In the genomic region with DNA sequence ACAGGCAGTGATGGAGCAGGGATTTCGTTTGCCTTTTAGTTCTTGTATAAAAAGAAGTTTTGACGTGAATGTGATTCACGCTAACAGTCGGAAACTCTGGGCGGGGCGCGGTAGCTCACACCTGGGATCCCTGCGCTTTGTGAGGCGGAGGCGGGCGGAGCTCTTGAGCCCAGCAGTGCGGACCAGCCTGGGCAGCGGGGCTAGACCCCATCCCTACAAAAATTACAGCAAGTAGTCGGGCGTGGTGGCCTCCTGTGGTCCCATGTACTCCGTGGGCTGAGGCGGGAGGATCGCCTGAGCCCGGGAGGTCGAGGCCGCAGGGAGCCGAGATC, we compare ENCODE assay signal across 8 cellular contexts.
DNase-seq lines count a peak whose midpoint lies in the region; ATAC-seq and TF ChIP-seq lines count a peak whose summit lies in the region.
"Not testable (repeated sequence)": the region's sequence is repeated elsewhere in the genome, so short reads cannot be mapped to it uniquely, and the experiment has no call there.

No MANE protein-coding gene starts in this region.

- ATAC-seq in CD8-positive, alpha-beta T cell: peak; percentile 61
- ATAC-seq in GM19025 (IDR thresholded peaks at IDR 0.05; ENCODE audit: low read depth, unreplicated experiment) (peak; percentile 36), GM21423 (IDR thresholded peaks at IDR 0.05; ENCODE audit: unreplicated experiment) (peak; percentile 17), HG02759 (IDR thresholded peaks at IDR 0.05; ENCODE audit: unreplicated experiment) (peak; percentile 25), HG03280 (IDR thresholded peaks at IDR 0.05; ENCODE audit: unreplicated experiment) (peak; percentile 32), activated B cell treated with CpG ODN at 0.5 μM for 24 hours (ENCODE audit: low read depth) (peak; percentile 53), Right ventricle myocardium superior (ENCODE audit: poor library complexity) (peak; percentile 41)
- peak; percentile 36 for ATAC-seq in stimulated activated effector memory CD8-positive, alpha-beta T cell treated with anti-CD3 and anti-CD28 coated beads, Interleukin-12 subunit alpha, Interleukin-12 subunit beta, amount 100 ng/mL, for 72 hours

- CTCF ChIA-PET in CD8-positive, alpha-beta T cell (lab: Charles Lee); activated B cell treated with CpG ODN at 0.5 μM for 24 hours (lab: Charles Lee): not testable (repeated sequence)

- not testable (repeated sequence) for H3K27me3 ChIP-seq in CD8-positive, alpha-beta T cell (ENCODE audit: insufficient read depth, low read length)

- intact Hi-C loops in CD8-positive, alpha-beta T cell (cut with DNase I, micrococcal nuclease); activated B cell treated with CpG ODN at 0.5 μM for 24 hours (cut with micrococcal nuclease); Right ventricle myocardium superior (cut with DNase I): not testable (repeated sequence)

- H3K4me1 Mint-ChIP-seq in CD8-positive, alpha-beta T cell (ENCODE audit: low read depth): peaks cover 13% of the 10 kb centered on the region
- not testable (repeated sequence) for H3K4me1 Mint-ChIP-seq in activated B cell treated with CpG ODN at 0.5 μM for 24 hours
- peaks cover 20% of the 10 kb centered on the region for H3K4me1 Mint-ChIP-seq in stimulated activated effector memory CD8-positive, alpha-beta T cell treated with anti-CD3 and anti-CD28 coated beads, Interleukin-12 subunit alpha, Interleukin-12 subunit beta, amount 100 ng/mL, for 72 hours

- not testable (repeated sequence) for H3K27ac Mint-ChIP-seq in CD8-positive, alpha-beta T cell; activated B cell treated with CpG ODN at 0.5 μM for 24 hours; stimulated activated effector memory CD8-positive, alpha-beta T cell treated with anti-CD3 and anti-CD28 coated beads, Interleukin-12 subunit alpha, Interleukin-12 subunit beta, amount 100 ng/mL, for 72 hours

- not testable (repeated sequence) for H3K4me1 ChIP-seq in CD8-positive, alpha-beta T cell (ENCODE audit: insufficient read depth, low read length)

- H3K4me3 Mint-ChIP-seq in CD8-positive, alpha-beta T cell; activated B cell treated with CpG ODN at 0.5 μM for 24 hours: not testable (repeated sequence)
- peak overlapping the region; percentile 65 for H3K4me3 Mint-ChIP-seq in stimulated activated effector memory CD8-positive, alpha-beta T cell treated with anti-CD3 and anti-CD28 coated beads, Interleukin-12 subunit alpha, Interleukin-12 subunit beta, amount 100 ng/mL, for 72 hours

- not testable (repeated sequence) for DNase-seq in CD8-positive, alpha-beta T cell; activated B cell treated with CpG ODN at 0.5 μM for 24 hours; Right ventricle myocardium superior; stimulated activated effector memory CD8-positive, alpha-beta T cell treated with anti-CD3 and anti-CD28 coated beads, Interleukin-12 subunit alpha, Interleukin-12 subunit beta, amount 100 ng/mL, for 72 hours (ENCODE audit: low spot score in 2 of 2)

- not testable (repeated sequence) for H3K36me3 ChIP-seq in CD8-positive, alpha-beta T cell (ENCODE audit: insufficient read depth, low read length)

- not testable (repeated sequence) for H3K27me3 Mint-ChIP-seq in CD8-positive, alpha-beta T cell (ENCODE audit: low read depth); activated B cell treated with CpG ODN at 0.5 μM for 24 hours

- not testable (repeated sequence) for H3K9me3 ChIP-seq in CD8-positive, alpha-beta T cell (ENCODE audit: low read length)

- not testable (repeated sequence) for H3K4me3 ChIP-seq in CD8-positive, alpha-beta T cell (ENCODE audit: low read depth, low read length)

- POLR2A ChIA-PET in CD8-positive, alpha-beta T cell (lab: Charles Lee): not testable (repeated sequence)
- POLR2A ChIA-PET in activated B cell treated with CpG ODN at 0.5 μM for 24 hours (lab: Charles Lee): interaction anchor here (0.6 kb wide), 1 partner anchor 73 kb away, joined by 3 read pairs; no protein-coding TSS in a partner anchor

- TF ChIP-seq CTCF in CD8-positive, alpha-beta T cell (IDR thresholded peaks at IDR 0.05); activated B cell treated with CpG ODN at 0.5 μM for 24 hours (IDR thresholded peaks at IDR 0.05): not testable (repeated sequence)

- not testable (repeated sequence) for H3K27ac ChIP-seq in CD8-positive, alpha-beta T cell (ENCODE audit: low read depth, low read length)

- H3K9me3 Mint-ChIP-seq in CD8-positive, alpha-beta T cell; activated B cell treated with CpG ODN at 0.5 μM for 24 hours; stimulated activated effector memory CD8-positive, alpha-beta T cell treated with anti-CD3 and anti-CD28 coated beads, Interleukin-12 subunit alpha, Interleukin-12 subunit beta, amount 100 ng/mL, for 72 hours: not testable (repeated sequence)

- H3K36me3 Mint-ChIP-seq in CD8-positive, alpha-beta T cell; activated B cell treated with CpG ODN at 0.5 μM for 24 hours (ENCODE audit: low read depth): not testable (repeated sequence)
- H3K36me3 Mint-ChIP-seq in stimulated activated effector memory CD8-positive, alpha-beta T cell treated with anti-CD3 and anti-CD28 coated beads, Interleukin-12 subunit alpha, Interleukin-12 subunit beta, amount 100 ng/mL, for 72 hours: peaks cover 15% of the 10 kb centered on the region
